8 cellular contexts compared by ENCODE assay signal in the genomic region with DNA sequence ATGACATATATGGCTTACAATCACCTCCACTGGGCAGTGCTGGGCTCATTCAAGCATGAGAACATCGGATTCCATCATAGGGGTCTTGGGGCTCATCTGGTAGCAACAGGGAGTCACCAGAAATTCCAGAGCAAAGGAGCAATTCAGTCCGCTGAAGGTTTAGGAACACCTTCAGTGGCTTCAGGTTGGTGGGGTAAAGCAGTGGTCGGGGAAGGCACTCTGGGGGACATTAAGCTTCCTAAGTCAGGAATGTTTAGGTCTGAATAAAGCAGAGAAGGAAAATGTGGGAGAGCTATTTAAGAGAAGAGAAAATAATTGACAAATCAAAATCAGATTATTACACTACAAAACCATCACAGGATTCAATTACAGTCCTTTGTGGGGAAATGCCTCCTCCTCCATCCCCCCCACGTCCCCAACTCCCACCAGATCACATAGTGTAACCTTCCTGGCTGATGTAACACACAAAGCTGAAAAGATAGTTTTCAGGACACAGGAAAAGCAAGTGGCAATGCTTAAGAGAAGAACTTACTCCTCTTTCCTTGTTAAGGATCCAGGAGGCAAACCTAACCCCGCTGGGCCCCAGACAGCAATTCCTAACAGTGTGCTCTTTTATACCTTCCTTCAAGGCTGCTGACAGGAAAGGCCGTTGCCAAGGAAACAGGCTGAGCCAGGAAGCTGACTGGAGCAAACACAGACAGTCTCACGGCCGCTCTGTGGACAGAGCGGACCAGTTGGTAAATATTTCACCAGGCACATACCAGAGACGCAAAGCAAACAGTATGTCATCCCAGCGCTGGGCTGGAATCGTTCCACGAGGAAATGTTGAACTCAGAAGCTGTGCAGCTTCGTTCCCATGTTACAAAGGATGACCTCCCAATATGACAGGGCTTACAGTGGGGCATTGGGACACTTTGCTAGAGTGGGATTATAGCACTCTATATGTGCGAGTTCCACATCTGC. TPM values are rescaled to one million over a fixed set of nuclear protein-coding genes. Genes with fewer than 3 reads are reported as not detected.
DNase-seq lines count a peak whose midpoint lies in the region; ATAC-seq and TF ChIP-seq lines count a peak whose summit lies in the region.

No MANE protein-coding gene starts in this region.

- DNase-seq in AG20443 (ENCODE audit: low spot score), result peak; percentile 92
- peak; percentile 98 for DNase-seq in RPMI7951 (ENCODE audit: low read depth)
- peak; percentile 97 for DNase-seq in epithelial cell of esophagus (ENCODE audit: low read depth)
- DNase-seq in aorta, result peak; percentile 92 to 94

- H3K9me3 ChIP-seq in mesodermal cell (ENCODE audit: control insufficient read depth, low read length) (no peaks in the 10 kb centered on the region), aorta (ENCODE audit: control insufficient read depth, low read length) (no peaks in the 10 kb centered on the region)

- H3K4me3 ChIP-seq in epithelial cell of esophagus (ENCODE audit: low read length), result no peak overlapping the region
- no peak overlapping the region for H3K4me3 ChIP-seq in mesodermal cell (ENCODE audit: extremely low read depth, insufficient read depth, low read length, poor library complexity, severe bottlenecking)
- H3K4me3 ChIP-seq in aorta (ENCODE audit: low read length in 2 of 2), result no peak overlapping the region

- H3K4me1 ChIP-seq in mesodermal cell (ENCODE audit: control insufficient read depth, insufficient read depth, low read length, poor library complexity, severe bottlenecking), result peaks cover 30% of the 10 kb centered on the region
- peaks cover 0 to 2% of the 10 kb centered on the region in 2 donors for H3K4me1 ChIP-seq in aorta (ENCODE audit: control insufficient read depth in 1 of 2, insufficient read depth in 2 of 2, low read length in 2 of 2)

- intact Hi-C loops in aorta (cut with DNase I), result loop anchor here (1.0 to 5.0 kb wide), 3 partner anchors 57 to 178 kb away; a partner anchor contains a TSS

- WGBS in mesodermal cell (ENCODE audit: insufficient coverage in 2 of 2), 2 experiments, result 27 to 38% methylated on average over 9 to 13 of the region's 15 CpGs
- 18 to 19% methylated on average over 15 of the region's 15 CpGs for WGBS in aorta, 2 donors

- no peaks in the 10 kb centered on the region for H3K36me3 ChIP-seq in mesodermal cell (ENCODE audit: control insufficient read depth, insufficient read depth, low read length)
- H3K36me3 ChIP-seq in aorta (ENCODE audit: control insufficient read depth in 1 of 2, insufficient read depth in 2 of 2, low read length in 1 of 2), result no peaks in the 10 kb centered on the region

- no peaks in the 10 kb centered on the region for H3K27me3 ChIP-seq in aorta (ENCODE audit: control insufficient read depth in 1 of 2, insufficient read depth in 2 of 2, low read length in 1 of 2)

- H3K27ac ChIP-seq in mesodermal cell (ENCODE audit: low read depth, low read length, severe bottlenecking) (peak overlapping the region; percentile 98), aorta (ENCODE audit: low read depth in 1 of 2, low read length in 2 of 2) (peak overlapping the region; percentile 96 to 99)

- no peak for TF ChIP-seq CTCF in epithelial cell of esophagus (IDR thresholded peaks at IDR 0.05; ENCODE audit: insufficient read depth, low read depth, low read length, missing control alignments)

- peak; percentile 56 for ATAC-seq in HG02798 (IDR thresholded peaks at IDR 0.05; ENCODE audit: poor library complexity, unreplicated experiment)
- peak; percentile 92 for ATAC-seq in aorta (ENCODE audit: low FRiP score)
- ATAC-seq in HG02588 (IDR thresholded peaks at IDR 0.05; ENCODE audit: unreplicated experiment), result no peak
- no peak for ATAC-seq in HG02852 (IDR thresholded peaks at IDR 0.05; ENCODE audit: unreplicated experiment)

RNA-seq across cellular contexts. Expression of a gene that starts 57.5 kb away (rescaled TPM):
- total RNA-seq in RPMI7951 (2014; rRNA removed; shearing (Covaris generic)), result 31.8 and 40.6 TPM in 2 replicates
- 50.9 TPM for polyA plus RNA-seq in mesodermal cell (2013, experiment 1 of 2)
- 48.9 TPM for polyA plus RNA-seq in mesodermal cell (2013, experiment 2 of 2)
- 1,000 to 10,000 TPM in 1 of 2 donors, 100 to 1,000 TPM in 1; 192 to 1,289 TPM for total RNA-seq in aorta
- polyA plus RNA-seq in aorta, result 100 to 1,000 TPM; 347 to 416 TPM

Comparison
In these comparisons a context has a peak if more than half of its experiments do, and no peak if none do; other contexts are left out.
1. ATAC-seq: peak in HG02798 (single experiment) and aorta (single experiment); none in HG02588 (single experiment) and HG02852 (single experiment).
2. Peak in every context shown above with its lines, with median percentiles within 50 percentile points of each other: DNase-seq.